Comparison of ENCODE assay signal across 1 cellular context in genomic region chr11:102396708-102397563, GRCh38.
A peak's percentile ranks its signal among the peaks of the same experiment; 100 is the strongest.
TF ChIP-seq lines count a peak whose summit lies in the region.

No MANE protein-coding gene starts in this region.

TF ChIP-seq in K562, 482 proteins besides CTCF, POLR2A, EP300 and RAD21:
- peak; percentile 23; the same call in 1 of the 2 replicates for TF ChIP-seq CEBPB (tag; IDR thresholded peaks at IDR 0.05)
- no peak for TF ChIP-seq IRF2 (CRISPR knock-in tag; IDR thresholded peaks at IDR 0.05)
- no peak for TF ChIP-seq CEBPG (CRISPR knock-in tag; IDR thresholded peaks at IDR 0.05)
- TF ChIP-seq CEBPG (tag; conservative IDR thresholded peaks at IDR 0.05 in 1 of 2, IDR thresholded peaks at IDR 0.05 in 1 of 2): 0 out of 4 replicates have a peak, but pooled peaks of 1 of the 2 experiments have one; percentile 40
- no peak for TF ChIP-seq SNIP1 (IDR thresholded peaks at IDR 0.05; ENCODE audit: low read depth)
